ENCODE assay signal across 21 cellular contexts in the genomic region with DNA sequence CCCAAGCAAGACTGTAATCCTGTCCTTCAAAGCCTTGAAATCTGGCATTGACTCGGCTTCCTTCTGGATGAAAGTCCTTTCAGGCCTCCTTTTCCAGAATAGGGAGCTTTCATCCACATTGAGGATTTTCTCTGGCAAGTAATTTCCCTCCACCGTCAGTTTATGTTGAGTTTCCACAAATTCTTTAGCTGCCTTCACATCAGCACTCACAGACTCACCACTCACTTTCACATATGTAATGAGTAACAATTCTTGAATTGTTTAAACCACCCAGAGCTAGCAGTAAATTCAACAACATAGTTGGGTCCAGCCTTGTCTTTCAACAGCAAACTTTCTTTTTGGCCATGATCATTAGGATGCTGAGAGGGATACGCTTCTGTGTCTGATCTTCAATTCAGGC.
A peak's percentile ranks its signal among the peaks of the same experiment; 100 is the strongest.
DNase-seq lines count a peak whose midpoint lies in the region; ATAC-seq and TF ChIP-seq lines count a peak whose summit lies in the region.
"Had no signal": no experiment of that assay in that cellular context is flagged by ENCODE, and none has a peak within 500 bp of the region (broad histone marks: within the 10 kb centered on the region; RNA-seq: fewer than 3 reads in every experiment).

No MANE protein-coding gene starts in this region.

- no peak overlapping the region for H3K27ac Mint-ChIP-seq in GM23338
- H3K27ac Mint-ChIP-seq: CD4-positive, alpha-beta T cell; CD8-positive, alpha-beta T cell had no signal

- peaks cover 18% of the 10 kb centered on the region; the same call in 2 of the 3 replicates for H3K9me3 Mint-ChIP-seq in GM23338

- H3K27me3 ChIP-seq in GM23338 (ENCODE audit: insufficient read depth) (0 out of 2 replicates have a peak, but pooled peaks cover 2% of the 10 kb centered on the region), PC-3 (ENCODE audit: low read length) (no peaks in the 10 kb centered on the region), neutrophil (no peaks in the 10 kb centered on the region), uterus (no peaks in the 10 kb centered on the region)
- H3K27me3 ChIP-seq: BE2C, BLaER1 had no signal

- H3K4me2 ChIP-seq in GM23338 (no peak overlapping the region), PC-3 (ENCODE audit: low read length) (peak overlapping the region; percentile 26; the same call in 1 of the 2 replicates)
- H3K4me2 ChIP-seq: BLaER1 had no signal

- intact Hi-C loops in PC-3 (cut with micrococcal nuclease) (no loop called here), uterus (cut with DNase I; ENCODE audit: low total_unique reads) (no loop called here)

- peaks cover 12% of the 10 kb centered on the region for H3K27me3 Mint-ChIP-seq in GM23338 (ENCODE audit: insufficient read depth, low read depth, poor library complexity)
- H3K27me3 Mint-ChIP-seq: CD4-positive, alpha-beta T cell had no signal

- no peaks in the 10 kb centered on the region for H3K36me3 ChIP-seq in GM23338 (ENCODE audit: insufficient read depth)
- no peaks in the 10 kb centered on the region for H3K36me3 ChIP-seq in PC-3 (ENCODE audit: low read depth, low read length)
- H3K36me3 ChIP-seq in neutrophil, result no peaks in the 10 kb centered on the region
- no peaks in the 10 kb centered on the region for H3K36me3 ChIP-seq in uterus
- H3K36me3 ChIP-seq: BE2C, BLaER1 had no signal

- peak overlapping the region; percentile 14; the same call in 1 of the 2 replicates for H2AFZ ChIP-seq in GM23338
- no peak overlapping the region for H2AFZ ChIP-seq in PC-3 (ENCODE audit: low read length)

- H3K27ac ChIP-seq in GM23338 (ENCODE audit: low read depth) (no peak overlapping the region), PC-3 (ENCODE audit: low read length) (no peak overlapping the region), neutrophil (peak overlapping the region; percentile 4), uterus (no peak overlapping the region)
- H3K27ac ChIP-seq: BLaER1 had no signal

- TF ChIP-seq POLR2A in uterus (IDR thresholded peaks at IDR 0.05) (no peak), GM18505 (IDR thresholded peaks at IDR 0.05; ENCODE audit: borderline replicate concordance, extremely low read depth, insufficient read depth, insufficient read length) (no peak)

- TF ChIP-seq CTCF in GM23338 (conservative IDR thresholded peaks at IDR 0.05; ENCODE audit: low read depth in 2 of 2), result no peak
- no peak for TF ChIP-seq CTCF in PC-3 (conservative IDR thresholded peaks at IDR 0.05; ENCODE audit: low read depth, low read length)
- TF ChIP-seq CTCF in neutrophil (IDR thresholded peaks at IDR 0.05), result no peak
- TF ChIP-seq CTCF in uterus (IDR thresholded peaks at IDR 0.05), result no peak

- no TSS peak for BruUV-seq in PC-3 (replicated peaks; lab: Mats Ljungman, UMichigan)

- H3K9ac ChIP-seq in PC-3 (ENCODE audit: low read length), result no peak overlapping the region
- H3K9ac ChIP-seq: BLaER1 had no signal

- 0 out of 3 replicates have a peak, but pooled peaks cover 5% of the 10 kb centered on the region for H3K36me3 Mint-ChIP-seq in GM23338 (ENCODE audit: low read depth)
- H3K36me3 Mint-ChIP-seq: CD8-positive, alpha-beta T cell had no signal

- DNase-seq in EH (ENCODE audit: low read depth), result peak; percentile 13
- no peak for DNase-seq in GM23338 (ENCODE audit: low spot score)
- no peak for DNase-seq in PC-3
- DNase-seq in uterus, result no peak
- no peak for DNase-seq in HuH-7 (ENCODE audit: low spot score)
- DNase-seq in HCEC 1CT, result no peak
- DNase-seq: 8988T; ACHN; BE2C; C1 segment of cervical spinal cord; Caco-2; Calu3; CD4-positive, alpha-beta T cell; CD8-positive, alpha-beta T cell; DMS79 treated with DMSO at 0.1 percent for 48 hours; EL; GDM1 had no signal

- H3K4me1 ChIP-seq in GM23338 (ENCODE audit: insufficient read depth), result peaks cover 6% of the 10 kb centered on the region; the same call in 1 of the 2 replicates
- peaks cover 9% of the 10 kb centered on the region for H3K4me1 ChIP-seq in PC-3 (ENCODE audit: insufficient read depth, low read length)
- peaks cover 25 to 32% of the 10 kb centered on the region in 2 experiments for H3K4me1 ChIP-seq in neutrophil (ENCODE audit: control insufficient read depth in 1 of 2, insufficient read depth in 1 of 2, low read depth in 1 of 2, low read length in 1 of 2)
- H3K4me1 ChIP-seq in uterus, result no peaks in the 10 kb centered on the region
- H3K4me1 ChIP-seq: BE2C, Caco-2 had no signal

- CTCF ChIA-PET in PC-3 (lab: Charles Lee), result no interaction called here

- no peaks in the 10 kb centered on the region for H3K9me2 ChIP-seq in GM23338 (ENCODE audit: insufficient read depth)
- H3K9me2 ChIP-seq in PC-3 (replicated peaks; ENCODE audit: low read length), result no peaks in the 10 kb centered on the region

- H3F3A ChIP-seq in GM23338 (replicated peaks; ENCODE audit: low read depth) (no peaks in the 10 kb centered on the region), PC-3 (ENCODE audit: low read length, unreplicated experiment) (no peaks in the 10 kb centered on the region)

- no peaks in the 10 kb centered on the region for H4K20me1 ChIP-seq in GM23338 (replicated peaks; ENCODE audit: insufficient read depth)
- H4K20me1 ChIP-seq in PC-3 (ENCODE audit: low read length), result no peaks in the 10 kb centered on the region
- H4K20me1 ChIP-seq: BLaER1 had no signal

- no peak for ATAC-seq in GM23338
- ATAC-seq in PC-3, result no peak
- no peak for ATAC-seq in GM18505 (IDR thresholded peaks at IDR 0.05; ENCODE audit: unreplicated experiment)
- ATAC-seq: CD8-positive, alpha-beta T cell; GM12878 had no signal

- H3K4me3 ChIP-seq in GM23338 (no peak overlapping the region), PC-3 (ENCODE audit: low read length) (no peak overlapping the region), neutrophil (ENCODE audit: low read depth in 1 of 2, low read length in 1 of 2) (no peak overlapping the region), uterus (no peak overlapping the region)
- H3K4me3 ChIP-seq: BLaER1, GM12878 had no signal

- H3K79me2 ChIP-seq in GM23338 (replicated peaks; ENCODE audit: insufficient read depth) (no peaks in the 10 kb centered on the region), PC-3 (ENCODE audit: low read length) (no peaks in the 10 kb centered on the region)

- POLR2A ChIA-PET in PC-3 (lab: Charles Lee; ENCODE audit: unreplicated experiment), result no interaction called here

- H3K9me3 ChIP-seq in PC-3 (ENCODE audit: low read length) (no peaks in the 10 kb centered on the region), neutrophil (no peaks in the 10 kb centered on the region), uterus (no peaks in the 10 kb centered on the region)
- H3K9me3 ChIP-seq: BE2C, Caco-2 had no signal

- no peak overlapping the region for H3K4me3 Mint-ChIP-seq in GM23338
- H3K4me3 Mint-ChIP-seq: CD4-positive, alpha-beta T cell; CD8-positive, alpha-beta T cell had no signal

- peaks cover 2% of the 10 kb centered on the region for H3K4me1 Mint-ChIP-seq in GM23338

TF ChIP-seq in GM23338, 12 proteins besides CTCF, POLR2A, EP300 and RAD21:
- TF ChIP-seq CREB1 (CRISPR knock-in tag; IDR thresholded peaks at IDR 0.05; ENCODE audit: low read depth) (no peak), ZNF114 (CRISPR knock-in tag; IDR thresholded peaks at IDR 0.05) (no peak), EZH2 (IDR thresholded peaks at IDR 0.05; ENCODE audit: low read depth, unreplicated experiment) (no peak), POLR2AphosphoS5 (IDR thresholded peaks at IDR 0.05; ENCODE audit: low read depth) (no peak)
